In genomic region chr10:34758447-34758996, GRCh38 we compare ENCODE assay signal across 1 cellular context.
A peak's percentile ranks its signal among the peaks of the same experiment; 100 is the strongest.
TF ChIP-seq lines count a peak whose summit lies in the region.

No MANE protein-coding gene starts in this region.

TF ChIP-seq in HEK293, 187 proteins besides CTCF, POLR2A, EP300 and RAD21 (continued from another document and continues in another):
- no peak for TF ChIP-seq ZSCAN4 (tag by site-specific recombination; IDR thresholded peaks at IDR 0.05)
- TF ChIP-seq FEZF1 (tag by site-specific recombination; IDR thresholded peaks at IDR 0.05): no peak
- no peak for TF ChIP-seq GLIS1 (tag by site-specific recombination; IDR thresholded peaks at IDR 0.05)
- TF ChIP-seq INSM2 (tag by site-specific recombination; IDR thresholded peaks at IDR 0.05): no peak; the same call in none of the 2 replicates
- TF ChIP-seq ZNF776 (tag by site-specific recombination; IDR thresholded peaks at IDR 0.05; ENCODE audit: borderline replicate concordance): no peak
- TF ChIP-seq ZNF707 (tag by site-specific recombination; IDR thresholded peaks at IDR 0.05): no peak
- no peak for TF ChIP-seq ZNF555 (tag by site-specific recombination; conservative IDR thresholded peaks at IDR 0.05)
- TF ChIP-seq ZNF610 (tag by site-specific recombination; IDR thresholded peaks at IDR 0.05; ENCODE audit: borderline replicate concordance): no peak
- no peak for TF ChIP-seq GLIS2 (tag by site-specific recombination; IDR thresholded peaks at IDR 0.05)
- no peak for TF ChIP-seq ZNF658 (tag by site-specific recombination; IDR thresholded peaks at IDR 0.05)
- TF ChIP-seq ZNF488 (tag by site-specific recombination; IDR thresholded peaks at IDR 0.05): no peak
- no peak for TF ChIP-seq ZNF175 (tag by site-specific recombination; IDR thresholded peaks at IDR 0.05)
- no peak for TF ChIP-seq SCRT2 (tag by site-specific recombination; IDR thresholded peaks at IDR 0.05)
- no peak for TF ChIP-seq ZNF311 (tag by site-specific recombination; IDR thresholded peaks at IDR 0.05; ENCODE audit: borderline replicate concordance)
- no peak for TF ChIP-seq ZNF837 (tag by site-specific recombination; IDR thresholded peaks at IDR 0.05)
- no peak for TF ChIP-seq ZNF138 (tag by site-specific recombination; IDR thresholded peaks at IDR 0.05; ENCODE audit: borderline replicate concordance)
- TF ChIP-seq ZFP41 (tag by site-specific recombination; IDR thresholded peaks at IDR 0.05; ENCODE audit: borderline replicate concordance): no peak
- no peak for TF ChIP-seq GLI4 (tag by site-specific recombination; IDR thresholded peaks at IDR 0.05)
- peak; percentile 8 for TF ChIP-seq ZNF529 (tag by site-specific recombination; IDR thresholded peaks at IDR 0.05; ENCODE audit: insufficient replicate concordance)
- TF ChIP-seq ZNF146 (tag by site-specific recombination; IDR thresholded peaks at IDR 0.05): peak; percentile 40; the same call in 1 of the 2 replicates
- TF ChIP-seq ZNF596 (tag by site-specific recombination; IDR thresholded peaks at IDR 0.05): no peak
- no peak for TF ChIP-seq ZNF830 (tag by site-specific recombination; IDR thresholded peaks at IDR 0.05; ENCODE audit: low read depth)
- TF ChIP-seq ZSCAN30 (tag by site-specific recombination; IDR thresholded peaks at IDR 0.05): no peak
- no peak for TF ChIP-seq ZBTB11 (tag by site-specific recombination; conservative IDR thresholded peaks at IDR 0.05; ENCODE audit: low read depth)
- TF ChIP-seq ZNF623 (tag by site-specific recombination; IDR thresholded peaks at IDR 0.05): no peak
- no peak for TF ChIP-seq ELK4 (IDR thresholded peaks at IDR 0.05; ENCODE audit: borderline replicate concordance, low read depth, low read length)
- no peak for TF ChIP-seq ZNF121 (tag by site-specific recombination; IDR thresholded peaks at IDR 0.05)
- peak; percentile 83 for TF ChIP-seq SETDB1 (IDR thresholded peaks at IDR 0.05; ENCODE audit: insufficient read length, low read length)
- TF ChIP-seq ZSCAN16 (tag by site-specific recombination; IDR thresholded peaks at IDR 0.05): no peak
- TF ChIP-seq ZNF394 (tag by site-specific recombination; IDR thresholded peaks at IDR 0.05; ENCODE audit: borderline replicate concordance): no peak
- TF ChIP-seq ZNF398 (tag by site-specific recombination; IDR thresholded peaks at IDR 0.05): no peak
- no peak for TF ChIP-seq ZNF670 (tag by site-specific recombination; IDR thresholded peaks at IDR 0.05; ENCODE audit: low read depth)
- TF ChIP-seq ZFP3 (tag by site-specific recombination; IDR thresholded peaks at IDR 0.05; ENCODE audit: low read depth): no peak
- no peak for TF ChIP-seq ZNF423 (tag by site-specific recombination; IDR thresholded peaks at IDR 0.05)
- TF ChIP-seq ZBTB1 (tag by site-specific recombination; IDR thresholded peaks at IDR 0.05): no peak
- no peak for TF ChIP-seq REST (tag by site-specific recombination; IDR thresholded peaks at IDR 0.05)
- no peak for TF ChIP-seq ZNF280D (tag by site-specific recombination; IDR thresholded peaks at IDR 0.05)
- TF ChIP-seq ZSCAN23 (tag by site-specific recombination; IDR thresholded peaks at IDR 0.05): no peak
- TF ChIP-seq MZF1 (tag by site-specific recombination; IDR thresholded peaks at IDR 0.05; ENCODE audit: borderline replicate concordance): no peak
- TF ChIP-seq TRIM28 (IDR thresholded peaks at IDR 0.05; ENCODE audit: borderline replicate concordance, low read length): peak; percentile 82
- TF ChIP-seq ZNF274 (IDR thresholded peaks at IDR 0.05; ENCODE audit: low read length): no peak
- no peak for TF ChIP-seq ZNF274 (tag by site-specific recombination; IDR thresholded peaks at IDR 0.05; ENCODE audit: borderline replicate concordance)
- TF ChIP-seq ZSCAN5A (tag by site-specific recombination; IDR thresholded peaks at IDR 0.05): no peak
- no peak for TF ChIP-seq ZFP69B (tag by site-specific recombination; IDR thresholded peaks at IDR 0.05)
